ENCODE assay signal across 1 cellular context in genomic region chr1:52726265-52727113, GRCh38.
A peak's percentile ranks its signal among the peaks of the same experiment; 100 is the strongest.
TF ChIP-seq lines count a peak whose summit lies in the region.

Gene ZYG11B (plus strand): TSS chr1:52726453. CDS start chr1:52726654, 201 bp downstream.

TF ChIP-seq in K562, 482 proteins besides CTCF, POLR2A, EP300 and RAD21 (continued from another document):
- TF ChIP-seq PKNOX1 (IDR thresholded peaks at IDR 0.05) (peak; percentile 54; the same call in 1 of the 2 replicates), BRCA1 (IDR thresholded peaks at IDR 0.05) (no peak), BRCA1 (CRISPR knock-in tag; IDR thresholded peaks at IDR 0.05) (no peak), ASH1L (IDR thresholded peaks at IDR 0.05; ENCODE audit: borderline replicate concordance, low read depth, partially characterized antibody) (peak; percentile 42), HMG20A (CRISPR knock-in tag; conservative IDR thresholded peaks at IDR 0.05) (no peak), RCOR1 (IDR thresholded peaks at IDR 0.05; ENCODE audit: borderline replicate concordance in 1 of 2, low read depth in 2 of 2, low read length in 2 of 2) (peak in 1 of 2 experiments; percentile 13; a peak in 1 of 4 replicates), CEBPB (tag; IDR thresholded peaks at IDR 0.05) (no peak), MTA2 (IDR thresholded peaks at IDR 0.05; ENCODE audit: low read depth) (peak; percentile 57), SIN3A (IDR thresholded peaks at IDR 0.05; ENCODE audit: borderline replicate concordance in 2 of 2, control insufficient read depth in 1 of 2, low read depth in 2 of 2, low read length in 2 of 2) (peak in 1 of 2 experiments; percentile 53; a peak in 1 of 4 replicates), ARHGAP35 (IDR thresholded peaks at IDR 0.05; ENCODE audit: partially characterized antibody) (peak; percentile 86), ZNF407 (IDR thresholded peaks at IDR 0.05; ENCODE audit: low read depth) (peak; percentile 56; the same call in 1 of the 2 replicates), ESRRA (IDR thresholded peaks at IDR 0.05; ENCODE audit: borderline replicate concordance, low read depth) (peak; percentile 73; the same call in 1 of the 2 replicates), CHD1 (IDR thresholded peaks at IDR 0.05; ENCODE audit: low read length) (peak; percentile 34), THRB (CRISPR knock-in tag; conservative IDR thresholded peaks at IDR 0.05) (peak; percentile 96), IRF9 (tag; IDR thresholded peaks at IDR 0.05) (peak; percentile 45; the same call in 1 of the 2 replicates), HNRNPUL1 (IDR thresholded peaks at IDR 0.05; ENCODE audit: low read length) (no peak), ZNF766 (CRISPR knock-in tag; conservative IDR thresholded peaks at IDR 0.05) (0 out of 2 replicates have a peak, but pooled peaks have one; percentile 25), LEF1 (IDR thresholded peaks at IDR 0.05) (peak; percentile 39; the same call in 1 of the 2 replicates), ZBTB7A (IDR thresholded peaks at IDR 0.05; ENCODE audit: borderline replicate concordance, control insufficient read depth, low read depth, low read length) (peak; percentile 68; the same call in 1 of the 2 replicates), MLLT1 (IDR thresholded peaks at IDR 0.05) (peak; percentile 94 to 95), AFF1 (IDR thresholded peaks at IDR 0.05; ENCODE audit: low read depth in 1 of 2, partially characterized antibody in 2 of 2) (peak; percentile 54 to 70), E2F6 (IDR thresholded peaks at IDR 0.05; ENCODE audit: borderline replicate concordance in 1 of 2, extremely low read depth in 1 of 2, insufficient read depth in 1 of 2, insufficient read length in 1 of 2, low read depth in 1 of 2, low read length in 1 of 2, poor library complexity in 1 of 2, severe bottlenecking in 1 of 2) (peak in 1 of 2 experiments; percentile 15), KHSRP (IDR thresholded peaks at IDR 0.05) (peak; percentile 49; the same call in 1 of the 2 replicates)
